3 cellular contexts compared by ENCODE assay signal in genomic region chrX:153722704-153723350, GRCh38.
TF ChIP-seq lines count a peak whose summit lies in the region.

No MANE protein-coding gene starts in this region.

TF ChIP-seq in SK-N-SH, 30 proteins besides CTCF, POLR2A, EP300 and RAD21 (continued from another document):
- TF ChIP-seq TCF12 (IDR thresholded peaks at IDR 0.05) (no peak), ELF1 (IDR thresholded peaks at IDR 0.05) (no peak), REST (IDR thresholded peaks at IDR 0.05; ENCODE audit: low read depth, low read length) (no peak)

TF ChIP-seq in SK-N-SH treated with all-trans-retinoic acid at 6 μM for 48 hours, 23 proteins besides CTCF, POLR2A, EP300 and RAD21 (continued from another document):
- TF ChIP-seq CSRNP3 (CRISPR knock-in tag; IDR thresholded peaks at IDR 0.05) = no peak
- TF ChIP-seq ZNF565 (CRISPR knock-in tag; conservative IDR thresholded peaks at IDR 0.05; ENCODE audit: low read depth) = no peak
- TF ChIP-seq ZNF8 (CRISPR knock-in tag; IDR thresholded peaks at IDR 0.05) = no peak
- no peak for TF ChIP-seq PPARA (CRISPR knock-in tag; IDR thresholded peaks at IDR 0.05; ENCODE audit: borderline replicate concordance)
- no peak for TF ChIP-seq TOX (CRISPR knock-in tag; IDR thresholded peaks at IDR 0.05; ENCODE audit: borderline replicate concordance)
- no peak for TF ChIP-seq SNAI2 (CRISPR knock-in tag; IDR thresholded peaks at IDR 0.05)
- no peak for TF ChIP-seq ARNTL (CRISPR knock-in tag; IDR thresholded peaks at IDR 0.05; ENCODE audit: borderline replicate concordance, low read depth)
- TF ChIP-seq ZFP30 (CRISPR knock-in tag; IDR thresholded peaks at IDR 0.05) = no peak
- no peak for TF ChIP-seq CREB5 (CRISPR knock-in tag; IDR thresholded peaks at IDR 0.05; ENCODE audit: low read depth)
- no peak for TF ChIP-seq TCF4 (CRISPR knock-in tag; IDR thresholded peaks at IDR 0.05; ENCODE audit: borderline replicate concordance)
- no peak for TF ChIP-seq RARB (CRISPR knock-in tag; IDR thresholded peaks at IDR 0.05)
- no peak for TF ChIP-seq PATZ1 (CRISPR knock-in tag; IDR thresholded peaks at IDR 0.05; ENCODE audit: borderline replicate concordance)

TF ChIP-seq in WTC11, 78 proteins besides CTCF, POLR2A, EP300 and RAD21 (continued from another document):
- TF ChIP-seq HMGXB4 (CRISPR knock-in tag; IDR thresholded peaks at IDR 0.05) (no peak), ATF3 (CRISPR knock-in tag; conservative IDR thresholded peaks at IDR 0.05) (no peak), AR (CRISPR knock-in tag; IDR thresholded peaks at IDR 0.05) (no peak), RELA (CRISPR knock-in tag; IDR thresholded peaks at IDR 0.05; ENCODE audit: borderline replicate concordance) (no peak), NR2C2 (CRISPR knock-in tag; IDR thresholded peaks at IDR 0.05) (no peak), ZNF671 (CRISPR knock-in tag; IDR thresholded peaks at IDR 0.05) (no peak), MLX (CRISPR knock-in tag; IDR thresholded peaks at IDR 0.05) (no peak), FOXP1 (CRISPR knock-in tag; IDR thresholded peaks at IDR 0.05; ENCODE audit: borderline replicate concordance) (no peak)
